In the genomic region with DNA sequence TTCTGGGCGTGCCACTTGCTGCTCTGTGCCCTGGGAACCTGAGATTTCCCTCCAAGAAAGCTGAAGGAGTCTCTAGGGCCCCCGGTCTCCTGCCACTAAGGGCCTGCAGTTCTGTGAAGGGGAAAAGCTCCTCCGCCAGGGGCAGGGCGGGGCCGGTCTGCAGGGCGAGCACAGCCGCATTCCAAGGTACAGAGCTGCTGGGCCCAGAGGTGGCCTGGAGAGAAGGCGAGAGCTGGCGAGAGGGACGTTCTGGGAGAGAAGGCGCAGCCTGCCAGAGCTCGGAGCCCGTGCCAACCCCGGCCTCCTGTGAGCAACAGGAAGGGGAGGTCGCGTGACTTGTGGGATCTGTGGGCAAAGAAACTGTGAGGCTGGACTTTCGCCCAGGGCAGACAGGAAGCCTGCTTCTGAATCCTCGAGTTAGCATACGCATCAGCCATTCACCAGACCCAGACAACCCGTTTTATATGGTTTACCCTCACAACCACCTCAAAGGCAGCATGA, we compare ENCODE assay signal across 1 cellular context.
TF ChIP-seq lines count a peak whose summit lies in the region.

No MANE protein-coding gene starts in this region.

TF ChIP-seq in SK-N-SH treated with all-trans-retinoic acid at 6 μM for 48 hours, 23 proteins besides CTCF, POLR2A, EP300 and RAD21 (continued from another document):
- no peak for TF ChIP-seq ZC3H10 (CRISPR knock-in tag; IDR thresholded peaks at IDR 0.05)
- TF ChIP-seq ZNF565 (CRISPR knock-in tag; conservative IDR thresholded peaks at IDR 0.05; ENCODE audit: low read depth) = no peak
- no peak for TF ChIP-seq BACH2 (CRISPR knock-in tag; IDR thresholded peaks at IDR 0.05; ENCODE audit: borderline replicate concordance)
